ENCODE assay signal across 14 cellular contexts in the genomic region with DNA sequence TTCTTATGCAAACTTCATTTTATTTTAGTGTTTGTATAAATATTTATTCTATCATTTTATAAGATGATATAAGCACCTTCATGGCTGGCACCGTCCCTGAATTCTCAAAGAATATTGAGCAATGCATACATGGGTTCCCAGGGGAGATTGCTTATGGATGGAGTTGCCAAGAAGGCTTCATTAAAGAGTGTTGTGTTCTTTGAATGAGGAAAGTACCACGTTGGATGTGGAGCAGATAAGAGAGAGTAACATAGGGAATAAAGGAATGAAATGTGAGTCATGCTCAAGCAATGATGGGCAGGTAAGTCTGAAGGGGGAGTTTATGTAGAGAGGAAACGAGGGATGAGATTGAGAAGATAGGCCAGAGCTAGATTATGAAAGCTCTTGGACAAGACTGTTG. TPM values are rescaled to one million over a fixed set of nuclear protein-coding genes. Genes with fewer than 3 reads are reported as not detected.
DNase-seq lines count a peak whose midpoint lies in the region; ATAC-seq and TF ChIP-seq lines count a peak whose summit lies in the region.
"Had no signal": no experiment of that assay in that cellular context is flagged by ENCODE, and none has a peak within 500 bp of the region (broad histone marks: within the 10 kb centered on the region; RNA-seq: fewer than 3 reads in every experiment).

No MANE protein-coding gene starts in this region.

- H3K4me1 ChIP-seq in HEK293 (ENCODE audit: control insufficient read depth, insufficient read depth, low read length) = peaks cover 28% of the 10 kb centered on the region
- peaks cover 78% of the 10 kb centered on the region for H3K4me1 ChIP-seq in RWPE2 (ENCODE audit: insufficient read depth, poor library complexity, severe bottlenecking)
- H3K4me1 ChIP-seq: BLaER1 had no signal

- no peak overlapping the region for H3K4me3 ChIP-seq in HEK293 (ENCODE audit: low read depth, low read length)
- no peak overlapping the region for H3K4me3 ChIP-seq in RWPE2 (ENCODE audit: severe bottlenecking)
- no peak overlapping the region for H3K4me3 ChIP-seq in epithelial cell of esophagus (ENCODE audit: low read length)
- H3K4me3 ChIP-seq: BLaER1 had no signal

- TF ChIP-seq CTCF in HEK293 (tag by site-specific recombination; IDR thresholded peaks at IDR 0.05) (no peak), RWPE2 (IDR thresholded peaks at IDR 0.05; ENCODE audit: poor library complexity, severe bottlenecking) (no peak), epithelial cell of esophagus (IDR thresholded peaks at IDR 0.05; ENCODE audit: insufficient read depth, low read depth, low read length, missing control alignments) (no peak), omental fat pad (IDR thresholded peaks at IDR 0.05) (no peak)

- H3K36me3 ChIP-seq in HEK293 (ENCODE audit: control insufficient read depth in 2 of 2, insufficient read depth in 1 of 2, low read length in 2 of 2) (no peaks in the 10 kb centered on the region), RWPE2 (ENCODE audit: low read depth) (peaks cover 32% of the 10 kb centered on the region)
- H3K36me3 ChIP-seq: BLaER1 had no signal

- ATAC-seq in RWPE2 (ENCODE audit: low read depth) (peak; percentile 60), omental fat pad (ENCODE audit: low FRiP score) (peak; percentile 37)
- ATAC-seq: Panc1 had no signal

- no peaks in the 10 kb centered on the region for H3K27me3 ChIP-seq in RWPE2 (ENCODE audit: insufficient read depth, poor library complexity, severe bottlenecking)
- H3K27me3 ChIP-seq: BLaER1 had no signal

- DNase-seq in RWPE2 (ENCODE audit: low spot score) (no peak), epithelial cell of esophagus (ENCODE audit: low read depth) (peak; percentile 42), omental fat pad (ENCODE audit: low spot score) (no peak), epidermal melanocyte (ENCODE audit: insufficient read length, low spot score) (no peak), DMS79 (lab: John Stamatoyannopoulos, UW) (no peak), NCI-H510A (lab: John Stamatoyannopoulos, UW) (no peak)
- DNase-seq: DMS 273 treated with DMSO at 0.1 percent for 48 hours, H9, NCI-H1048, NCI-H774, SHP77 had no signal

- POLR2A ChIA-PET in HEK293 (lab: Yijun Ruan, JAX) = interaction anchor here (2.0 kb wide), 1 partner anchor 10 kb away, joined by 9 read pairs; the partner anchor contains the start of gene DSE

- CTCF ChIA-PET in HEK293 (lab: Yijun Ruan, JAX) = interaction anchor here (0.9 kb wide), 1 partner anchor 130 kb away, joined by 5 read pairs; the partner anchor contains the start of gene CALHM5

- no peak overlapping the region for H3K27ac ChIP-seq in HEK293 (ENCODE audit: extremely low read depth, low read depth, low read length)
- peak overlapping the region; percentile 95 for H3K27ac ChIP-seq in RWPE2 (ENCODE audit: poor library complexity, severe bottlenecking)
- H3K27ac ChIP-seq: BLaER1 had no signal

- H3K9me3 ChIP-seq in HEK293 (ENCODE audit: control insufficient read depth, insufficient read depth, low read depth, low read length) (no peaks in the 10 kb centered on the region), RWPE2 (ENCODE audit: severe bottlenecking) (no peaks in the 10 kb centered on the region)
- H3K9me3 ChIP-seq: BLaER1 had no signal

TF ChIP-seq in HEK293, 187 proteins besides CTCF, POLR2A, EP300 and RAD21:
- TF ChIP-seq, protein P1, sequence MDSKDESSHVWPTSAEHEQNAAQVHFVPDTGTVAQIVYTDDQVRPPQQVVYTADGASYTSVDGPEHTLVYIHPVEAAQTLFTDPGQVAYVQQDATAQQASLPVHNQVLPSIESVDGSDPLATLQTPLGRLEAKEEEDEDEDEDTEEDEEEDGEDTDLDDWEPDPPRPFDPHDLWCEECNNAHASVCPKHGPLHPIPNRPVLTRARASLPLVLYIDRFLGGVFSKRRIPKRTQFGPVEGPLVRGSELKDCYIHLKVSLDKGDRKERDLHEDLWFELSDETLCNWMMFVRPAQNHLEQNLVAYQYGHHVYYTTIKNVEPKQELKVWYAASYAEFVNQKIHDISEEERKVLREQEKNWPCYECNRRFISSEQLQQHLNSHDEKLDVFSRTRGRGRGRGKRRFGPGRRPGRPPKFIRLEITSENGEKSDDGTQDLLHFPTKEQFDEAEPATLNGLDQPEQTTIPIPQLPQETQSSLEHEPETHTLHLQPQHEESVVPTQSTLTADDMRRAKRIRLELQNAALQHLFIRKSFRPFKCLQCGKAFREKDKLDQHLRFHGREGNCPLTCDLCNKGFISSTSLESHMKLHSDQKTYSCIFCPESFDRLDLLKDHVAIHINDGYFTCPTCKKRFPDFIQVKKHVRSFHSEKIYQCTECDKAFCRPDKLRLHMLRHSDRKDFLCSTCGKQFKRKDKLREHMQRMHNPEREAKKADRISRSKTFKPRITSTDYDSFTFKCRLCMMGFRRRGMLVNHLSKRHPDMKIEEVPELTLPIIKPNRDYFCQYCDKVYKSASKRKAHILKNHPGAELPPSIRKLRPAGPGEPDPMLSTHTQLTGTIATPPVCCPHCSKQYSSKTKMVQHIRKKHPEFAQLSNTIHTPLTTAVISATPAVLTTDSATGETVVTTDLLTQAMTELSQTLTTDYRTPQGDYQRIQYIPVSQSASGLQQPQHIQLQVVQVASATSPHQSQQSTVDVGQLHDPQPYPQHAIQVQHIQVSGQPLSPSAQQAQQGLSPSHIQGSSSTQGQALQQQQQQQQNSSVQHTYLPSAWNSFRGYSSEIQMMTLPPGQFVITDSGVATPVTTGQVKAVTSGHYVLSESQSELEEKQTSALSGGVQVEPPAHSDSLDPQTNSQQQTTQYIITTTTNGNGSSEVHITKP (tag by site-specific recombination; IDR thresholded peaks at IDR 0.05) = peak; percentile 67
- TF ChIP-seq PRDM1 (tag by site-specific recombination; IDR thresholded peaks at IDR 0.05) (peak; percentile 46; the same call in 1 of the 2 replicates), ZNF16 (tag by site-specific recombination; IDR thresholded peaks at IDR 0.05; ENCODE audit: low read depth) (no peak), ZNF660 (tag by site-specific recombination; IDR thresholded peaks at IDR 0.05) (no peak), ZFP3 (tag by site-specific recombination; IDR thresholded peaks at IDR 0.05; ENCODE audit: low read depth) (no peak), ZNF704 (tag by site-specific recombination; IDR thresholded peaks at IDR 0.05) (no peak)

RNA-seq across cellular contexts. Expression of gene DSE, which starts 10.3 kb away (rescaled TPM):
- 100 to 1,000 TPM in 2 of 4 donors, 10 to 100 TPM in 2; 80.9 to 145 (median 100) TPM for total RNA-seq in omental fat pad
